12 cellular contexts compared by ENCODE assay signal in the genomic region with DNA sequence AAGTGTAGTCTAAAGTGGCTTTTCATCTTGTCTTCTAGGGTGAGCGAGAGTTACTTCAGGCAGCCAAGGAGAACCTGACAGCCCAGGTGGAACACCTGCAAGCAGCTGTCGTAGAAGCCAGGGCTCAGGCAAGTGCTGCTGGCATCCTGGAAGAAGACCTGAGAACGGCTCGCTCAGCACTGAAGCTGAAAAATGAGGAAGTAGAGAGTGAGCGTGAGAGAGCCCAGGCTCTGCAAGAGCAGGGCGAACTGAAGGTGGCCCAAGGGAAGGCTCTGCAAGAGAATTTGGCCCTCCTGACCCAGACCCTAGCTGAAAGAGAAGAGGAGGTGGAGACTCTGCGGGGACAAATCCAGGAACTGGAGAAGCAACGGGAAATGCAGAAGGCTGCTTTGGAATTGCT. TPM values are rescaled to one million over a fixed set of nuclear protein-coding genes. Genes with fewer than 3 reads are reported as not detected.
DNase-seq lines count a peak whose midpoint lies in the region; ATAC-seq, FAIRE-seq and TF ChIP-seq lines count a peak whose summit lies in the region.
"Had no signal": no experiment of that assay in that cellular context is flagged by ENCODE, and none has a peak within 500 bp of the region (broad histone marks: within the 10 kb centered on the region; RNA-seq: fewer than 3 reads in every experiment).

No MANE protein-coding gene starts in this region.

- peak; percentile 36 for DNase-seq in GM18507 (ENCODE audit: extremely low spot score, insufficient read length, low read depth)
- DNase-seq in NOMO-1 treated with DMSO at 0.1 percent for 48 hours (lab: John Stamatoyannopoulos, UW; ENCODE audit: unreplicated experiment): peak; percentile 71
- no peak for DNase-seq in mucosa of descending colon
- no peak for DNase-seq in DMS114 treated with DMSO at 0.1 percent for 48 hours (lab: John Stamatoyannopoulos, UW; ENCODE audit: unreplicated experiment)
- no peak for DNase-seq in AG08395 (ENCODE audit: low spot score)
- no peak for DNase-seq in NK-92 treated with Interleukin-12 subunit alpha and Interleukin-12 subunit beta, amount 100 ng/mL, for 24 hours (lab: John Stamatoyannopoulos, UW)
- DNase-seq: activated CD4-positive, alpha-beta T cell treated with anti-CD3 and anti-CD28 coated beads, Interleukin-2, amount 50 U/mL, for 48 hours; DMS79; NCI-H146 had no signal

- H3K9me3 ChIP-seq in mucosa of descending colon: no peaks in the 10 kb centered on the region

- intact Hi-C loops in mucosa of descending colon (cut with DNase I, micrococcal nuclease): no loop called here

- no peak overlapping the region for H3K4me3 ChIP-seq in mucosa of descending colon

- FAIRE-seq in GM18507 (lab: Jason Lieb, UNC): peak; percentile 79

- no peak for TF ChIP-seq CTCF in mucosa of descending colon (IDR thresholded peaks at IDR 0.05)

- peaks cover 4% of the 10 kb centered on the region for H3K36me3 ChIP-seq in mucosa of descending colon (ENCODE audit: low read depth)

- peak; percentile 51 for ATAC-seq in HG02623 (IDR thresholded peaks at IDR 0.05; ENCODE audit: unreplicated experiment)
- ATAC-seq in mucosa of descending colon: peak; percentile 48

- no peaks in the 10 kb centered on the region for H3K4me1 ChIP-seq in mucosa of descending colon (ENCODE audit: low read depth)

RNA-seq across cellular contexts. Expression of a gene that starts 27.1 kb away (rescaled TPM):
- not detected for total RNA-seq in mucosa of descending colon
- total RNA-seq: neural crest cell, RPMI7951 had no signal

RNA-seq across cellular contexts. Expression of a gene that starts 39.5 kb away (rescaled TPM):
- total RNA-seq in mucosa of descending colon: 100 to 1,000 TPM; 194 to 283 (median 206) TPM

RNA-seq across cellular contexts. Expression of a gene that starts 47.0 kb away (rescaled TPM):
- total RNA-seq in mucosa of descending colon: 10 to 100 TPM; 18.1 to 37.8 (median 27.3) TPM

Comparison
In these comparisons a context has a peak if more than half of its experiments do, and no peak if none do; other contexts are left out.
1. DNase-seq: peak in GM18507 (single experiment) and NOMO-1 treated with DMSO at 0.1 percent for 48 hours (single experiment); none in mucosa of descending colon (0 of 3), DMS114 treated with DMSO at 0.1 percent for 48 hours (single experiment), AG08395 (single experiment) and NK-92 treated with Interleukin-12 subunit alpha and Interleukin-12 subunit beta, amount 100 ng/mL, for 24 hours (single experiment).